In genomic region chr4:3421470-3421869, GRCh38 we compare ENCODE assay signal across 20 cellular contexts. TPM values are rescaled to one million over a fixed set of nuclear protein-coding genes. Genes with fewer than 3 reads are reported as not detected.
"Had no signal": no experiment of that assay in that cellular context is flagged by ENCODE, and none has a peak within 500 bp of the region (broad histone marks: within the 10 kb centered on the region; RNA-seq: fewer than 3 reads in every experiment).

No MANE protein-coding gene starts in this region.

- ATAC-seq: activated CD4-positive, CD25-positive, alpha-beta regulatory T cell treated with anti-CD3 and anti-CD28 coated beads, Interleukin-2, amount 50 U/mL, for 24 hours; activated CD8-positive, alpha-beta T cell treated with anti-CD3 and anti-CD28 coated beads, Interleukin-2, amount 10 ng/mL, durations not matched to agents 7 days and 5 days; gastroesophageal sphincter; naive thymus-derived CD4-positive, alpha-beta T cell had no signal

- H3K9me3 Mint-ChIP-seq: activated CD4-positive, alpha-beta T cell treated with anti-CD3 and anti-CD28 coated beads, Interleukin-2, amount 10 ng/mL, durations not matched to agents 7 days and 5 days; activated naive CD4-positive, alpha-beta T cell treated with anti-CD3 and anti-CD28 coated beads for 36 hours; activated T-cell treated with anti-CD3 and anti-CD28 coated beads, Interleukin-2, amount 50 U/mL, for 24 hours; dendritic cell treated with granulocyte-macrophage colony-stimulating factor and Interleukin-4, amounts not matched to agents 40 ng/mL and 50 ng/mL, for 4 days; naive thymus-derived CD4-positive, alpha-beta T cell had no signal

- H3K27me3 ChIP-seq: esophagus muscularis mucosa, gastroesophageal sphincter, tibial artery had no signal

- DNase-seq: activated CD4-positive, alpha-beta T cell treated with anti-CD3 and anti-CD28 coated beads, Interleukin-2, amount 10 ng/mL, durations not matched to agents 7 days and 5 days; activated CD8-positive, alpha-beta T cell treated with anti-CD3 and anti-CD28 coated beads, Interleukin-2, amount 10 ng/mL, durations not matched to agents 7 days and 5 days; activated naive CD4-positive, alpha-beta T cell treated with anti-CD3 and anti-CD28 coated beads for 36 hours; activated T-cell treated with anti-CD3 and anti-CD28 coated beads, Interleukin-2, amount 50 U/mL, for 24 hours; effector CD8-positive, alpha-beta T cell; islet precursor cell; mesendoderm; stimulated activated CD4-positive, alpha-beta T cell treated with anti-CD3 and anti-CD28 coated beads, Interleukin-2, amount 100 ng/mL, for 24 hours; stimulated activated naive CD4-positive, alpha-beta T cell treated with Interleukin-2 at 50 U/mL for 16 hours; T1000; tibial artery had no signal

- H3K27me3 Mint-ChIP-seq: activated CD4-positive, alpha-beta T cell treated with anti-CD3 and anti-CD28 coated beads, Interleukin-2, amount 10 ng/mL, durations not matched to agents 7 days and 5 days; activated T-cell treated with anti-CD3 and anti-CD28 coated beads, Interleukin-2, amount 50 U/mL, for 24 hours; dendritic cell treated with granulocyte-macrophage colony-stimulating factor and Interleukin-4, amounts not matched to agents 40 ng/mL and 50 ng/mL, for 4 days; naive thymus-derived CD4-positive, alpha-beta T cell had no signal

- H3K27ac Mint-ChIP-seq: activated CD4-positive, alpha-beta T cell treated with anti-CD3 and anti-CD28 coated beads, Interleukin-2, amount 10 ng/mL, durations not matched to agents 7 days and 5 days; activated CD8-positive, alpha-beta T cell treated with anti-CD3 and anti-CD28 coated beads, Interleukin-2, amount 10 ng/mL, durations not matched to agents 7 days and 5 days; activated naive CD4-positive, alpha-beta T cell treated with anti-CD3 and anti-CD28 coated beads for 36 hours; activated T-cell treated with anti-CD3 and anti-CD28 coated beads, Interleukin-2, amount 50 U/mL, for 24 hours; dendritic cell treated with granulocyte-macrophage colony-stimulating factor and Interleukin-4, amounts not matched to agents 40 ng/mL and 50 ng/mL, for 4 days; naive thymus-derived CD4-positive, alpha-beta T cell had no signal

- H3K4me1 Mint-ChIP-seq: activated CD4-positive, alpha-beta T cell treated with anti-CD3 and anti-CD28 coated beads, Interleukin-2, amount 10 ng/mL, durations not matched to agents 7 days and 5 days; naive thymus-derived CD4-positive, alpha-beta T cell had no signal

- H3K4me1 ChIP-seq: esophagus muscularis mucosa, gastroesophageal sphincter, parathyroid adenoma, tibial artery had no signal

- H3K27ac ChIP-seq: esophagus muscularis mucosa, gastroesophageal sphincter, parathyroid adenoma, tibial artery had no signal

- H3K4me3 Mint-ChIP-seq: activated CD4-positive, alpha-beta T cell treated with anti-CD3 and anti-CD28 coated beads, Interleukin-2, amount 10 ng/mL, durations not matched to agents 7 days and 5 days; activated CD8-positive, alpha-beta T cell treated with anti-CD3 and anti-CD28 coated beads, Interleukin-2, amount 10 ng/mL, durations not matched to agents 7 days and 5 days; activated naive CD4-positive, alpha-beta T cell treated with anti-CD3 and anti-CD28 coated beads for 36 hours; activated T-cell treated with anti-CD3 and anti-CD28 coated beads, Interleukin-2, amount 50 U/mL, for 24 hours; dendritic cell treated with granulocyte-macrophage colony-stimulating factor and Interleukin-4, amounts not matched to agents 40 ng/mL and 50 ng/mL, for 4 days; naive thymus-derived CD4-positive, alpha-beta T cell had no signal

- H3K4me3 ChIP-seq: esophagus muscularis mucosa, gastroesophageal sphincter, tibial artery had no signal

- H3K9me3 ChIP-seq: esophagus muscularis mucosa, gastroesophageal sphincter, tibial artery had no signal

RNA-seq across cellular contexts. Expression of gene HGFAC, which starts 20.3 kb away (rescaled TPM):
- total RNA-seq: activated CD8-positive, alpha-beta T cell treated with anti-CD3 and anti-CD28 coated beads, Interleukin-2, amount 10 ng/mL, durations not matched to agents 7 days and 5 days; activated naive CD4-positive, alpha-beta T cell treated with anti-CD3 and anti-CD28 coated beads for 36 hours; subcutaneous adipose tissue; T-helper 1 cell treated with Interleukin-12 subunit alpha and Interleukin-12 subunit beta and Interleukin-4 antibody, amounts not matched to agents 30 ng/mL and 1 ng/mL, for 36 hours had no signal
- polyA plus RNA-seq: naive thymus-derived CD4-positive, alpha-beta T cell had no signal

RNA-seq across cellular contexts. Expression of gene DOK7, which starts 41.6 kb away (rescaled TPM):
- total RNA-seq: activated CD4-positive, alpha-beta T cell treated with anti-CD3 and anti-CD28 coated beads, Interleukin-2, amount 10 ng/mL, durations not matched to agents 7 days and 5 days; activated CD8-positive, alpha-beta T cell treated with anti-CD3 and anti-CD28 coated beads, Interleukin-2, amount 10 ng/mL, durations not matched to agents 7 days and 5 days; activated naive CD4-positive, alpha-beta T cell treated with anti-CD3 and anti-CD28 coated beads for 36 hours; endothelial cell of umbilical vein; naive thymus-derived CD4-positive, alpha-beta T cell; subcutaneous adipose tissue; T-helper 1 cell treated with Interleukin-12 subunit alpha and Interleukin-12 subunit beta and Interleukin-4 antibody, amounts not matched to agents 30 ng/mL and 1 ng/mL, for 36 hours had no signal
- polyA plus RNA-seq: endothelial cell of umbilical vein; naive thymus-derived CD4-positive, alpha-beta T cell had no signal
